16 cellular contexts compared by ENCODE assay signal in the genomic region with DNA sequence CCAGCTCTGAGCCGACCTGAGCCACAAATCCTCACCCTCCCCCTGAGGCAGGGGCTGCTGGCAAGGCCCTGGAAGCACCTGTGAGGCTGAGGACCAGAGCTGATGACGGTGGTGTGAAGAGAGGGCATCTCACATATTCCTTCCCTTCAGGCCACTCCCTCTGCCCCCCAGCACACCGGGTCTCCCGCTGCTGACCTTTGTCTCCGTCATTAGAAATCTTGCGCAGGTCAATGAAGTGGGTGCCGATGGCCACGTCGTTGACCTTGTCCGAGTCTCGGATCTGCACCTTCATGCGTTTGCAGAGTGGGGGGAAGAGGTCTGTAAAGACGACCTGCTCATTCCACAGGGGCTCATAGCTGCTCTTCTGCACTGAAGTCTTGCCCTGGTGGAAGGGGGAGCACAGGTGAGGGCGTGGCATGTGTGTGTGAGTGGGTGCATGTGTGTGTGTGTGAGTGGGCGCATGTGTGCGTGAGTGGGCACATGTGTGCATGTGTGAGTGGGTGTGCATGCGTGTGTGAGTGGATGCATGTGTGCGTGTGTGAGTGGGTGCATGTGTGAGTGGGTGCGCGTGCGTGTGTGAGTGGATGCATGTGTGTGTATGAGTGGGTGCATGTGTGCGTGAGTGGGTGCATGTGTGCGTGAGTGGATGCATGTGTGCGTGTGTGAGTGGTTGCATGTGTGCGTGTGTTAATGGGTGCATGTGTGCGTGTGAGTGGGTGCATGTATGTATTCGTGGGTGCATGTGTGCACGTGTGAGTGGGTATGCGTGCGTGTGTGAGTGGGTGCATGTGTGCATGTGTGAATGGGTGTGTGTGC. TPM values are rescaled to one million over a fixed set of nuclear protein-coding genes. Genes with fewer than 3 reads are reported as not detected.
DNase-seq lines count a peak whose midpoint lies in the region; FAIRE-seq and TF ChIP-seq lines count a peak whose summit lies in the region.
"Had no signal": no experiment of that assay in that cellular context is flagged by ENCODE, and none has a peak within 500 bp of the region (broad histone marks: within the 10 kb centered on the region; RNA-seq: fewer than 3 reads in every experiment).

No MANE protein-coding gene starts in this region.

- H3K23ac ChIP-seq in H9 (ENCODE audit: insufficient read length, low read depth, low read length) (no peak overlapping the region), trophoblast cell (ENCODE audit: low read length) (no peak overlapping the region)

- POLR2A ChIA-PET in endothelial cell of umbilical vein (lab: Charles Lee): no interaction called here

- H3K4ac ChIP-seq in H9 (ENCODE audit: low read depth, low read length) (no peak overlapping the region), trophoblast cell (ENCODE audit: low read depth, low read length) (no peak overlapping the region)

- peaks cover 3% of the 10 kb centered on the region for H4K20me1 ChIP-seq in H9 (ENCODE audit: control insufficient read depth, insufficient read depth, insufficient read length)
- no peaks in the 10 kb centered on the region for H4K20me1 ChIP-seq in endothelial cell of umbilical vein (replicated peaks; ENCODE audit: control insufficient read depth, extremely low read depth, insufficient read depth, low read length)

- H3T11ph ChIP-seq in H9 (ENCODE audit: low read length): no peak overlapping the region

- H2AK5ac ChIP-seq in H9 (ENCODE audit: insufficient read length, low read length) (no peak overlapping the region), trophoblast cell (ENCODE audit: low read length) (no peak overlapping the region)

- no CpG with 5 or more reads among the region's 30 CpGs for WGBS in H9 (ENCODE audit: extremely low coverage, insufficient read length, low lambda C conversion rate)
- WGBS in trophoblast cell (ENCODE audit: extremely low coverage, insufficient coverage, insufficient read length): no CpG with 5 or more reads among the region's 30 CpGs

- no peaks in the 10 kb centered on the region; a peak in 2 of 5 replicates for H3K9me3 Mint-ChIP-seq in H9

- no peak overlapping the region for H2BK5ac ChIP-seq in H9 (ENCODE audit: insufficient read length, low read length)
- no peak overlapping the region for H2BK5ac ChIP-seq in trophoblast cell (ENCODE audit: low read depth, low read length, poor library complexity)

- peaks cover 5% of the 10 kb centered on the region for H3K27me3 Mint-ChIP-seq in H9 (ENCODE audit: low read depth)

- H4K91ac ChIP-seq in H9 (ENCODE audit: insufficient read length, low read depth, low read length) (no peak overlapping the region), trophoblast cell (ENCODE audit: low read depth, low read length) (no peak overlapping the region)

- no peaks in the 10 kb centered on the region for H3K9me3 ChIP-seq in H9 (ENCODE audit: control insufficient read depth, low read depth, low read length)
- H3K9me3 ChIP-seq in WERI-Rb-1 (ENCODE audit: severe bottlenecking): no peaks in the 10 kb centered on the region
- no peaks in the 10 kb centered on the region for H3K9me3 ChIP-seq in endothelial cell of umbilical vein (replicated peaks; ENCODE audit: control insufficient read depth, insufficient read depth, low read length)
- peaks cover 7% of the 10 kb centered on the region for H3K9me3 ChIP-seq in trophoblast cell (ENCODE audit: insufficient read depth, low read depth, low read length)
- no peaks in the 10 kb centered on the region for H3K9me3 ChIP-seq in breast epithelium
- H3K9me3 ChIP-seq: MG63, SK-N-SH had no signal

- H3K79me2 ChIP-seq in H9 (ENCODE audit: insufficient read depth, low read length) (no peaks in the 10 kb centered on the region), endothelial cell of umbilical vein (ENCODE audit: control insufficient read depth, insufficient read depth, low read length) (no peaks in the 10 kb centered on the region), trophoblast cell (ENCODE audit: control insufficient read depth, insufficient read depth, low read length, poor library complexity) (no peaks in the 10 kb centered on the region)

- H3K27me3 ChIP-seq in H9 (ENCODE audit: insufficient read depth, low read length) (no peaks in the 10 kb centered on the region), WERI-Rb-1 (ENCODE audit: insufficient read depth, low read depth, severe bottlenecking) (no peaks in the 10 kb centered on the region), endothelial cell of umbilical vein (ENCODE audit: control insufficient read depth in 2 of 2, insufficient read depth in 2 of 2, low read length in 2 of 2) (no peaks in the 10 kb centered on the region), trophoblast cell (ENCODE audit: insufficient read depth, low read length) (no peaks in the 10 kb centered on the region), breast epithelium (no peaks in the 10 kb centered on the region)
- H3K27me3 ChIP-seq: MG63 had no signal

- H3K56ac ChIP-seq in H9 (ENCODE audit: insufficient read length, low read depth, low read length): no peak overlapping the region

- H2AFZ ChIP-seq in H9 (ENCODE audit: low read length): no peak overlapping the region
- no peak overlapping the region for H2AFZ ChIP-seq in endothelial cell of umbilical vein (ENCODE audit: low read depth, low read length)
- no peak overlapping the region for H2AFZ ChIP-seq in trophoblast cell (ENCODE audit: insufficient read depth, low read length, poor library complexity)

- no peak overlapping the region for H3K4me3 ChIP-seq in WERI-Rb-1 (ENCODE audit: low read depth, low read length)
- H3K4me3 ChIP-seq in endothelial cell of umbilical vein (replicated peaks in 1 of 3; ENCODE audit: insufficient read depth in 1 of 3, low read depth in 1 of 3, low read length in 3 of 3): no peak overlapping the region
- peak overlapping the region; percentile 62 for H3K4me3 ChIP-seq in trophoblast cell (ENCODE audit: low read depth, low read length)
- no peak overlapping the region for H3K4me3 ChIP-seq in breast epithelium
- H3K4me3 ChIP-seq: MG63 had no signal

- H3K4me1 ChIP-seq in H9 (ENCODE audit: insufficient read depth, low read length) (no peaks in the 10 kb centered on the region), endothelial cell of umbilical vein (ENCODE audit: control insufficient read depth, extremely low read depth, insufficient read depth, low read length) (no peaks in the 10 kb centered on the region), trophoblast cell (ENCODE audit: control insufficient read depth in 1 of 2, insufficient read depth in 2 of 2, low read length in 2 of 2) (no peaks in the 10 kb centered on the region), breast epithelium (no peaks in the 10 kb centered on the region)

- H2BK12ac ChIP-seq in H9 (ENCODE audit: insufficient read length, low read depth, low read length) (no peak overlapping the region), trophoblast cell (ENCODE audit: low read length) (no peak overlapping the region)

- H3K4me2 ChIP-seq in H9 (ENCODE audit: insufficient read depth, insufficient read length, low read length): no peak overlapping the region
- H3K4me2 ChIP-seq in endothelial cell of umbilical vein (ENCODE audit: insufficient read depth, low read length): no peak overlapping the region
- H3K4me2 ChIP-seq in trophoblast cell (ENCODE audit: low read length): no peak overlapping the region
- H3K4me2 ChIP-seq: SK-N-SH had no signal

- CTCF ChIA-PET in endothelial cell of umbilical vein (lab: Charles Lee): interaction anchor here (1.2 kb wide), 1 partner anchor 15 kb away, joined by 3 read pairs; no protein-coding TSS in a partner anchor

- TF ChIP-seq POLR2A in endothelial cell of umbilical vein (IDR thresholded peaks at IDR 0.05; ENCODE audit: low read depth, low read length) (no peak), breast epithelium (IDR thresholded peaks at IDR 0.05) (no peak)

- H2BK20ac ChIP-seq in H9 (ENCODE audit: low read depth, low read length, poor library complexity, severe bottlenecking): no peak overlapping the region

- H3K9me1 ChIP-seq in endothelial cell of umbilical vein (replicated peaks; ENCODE audit: control insufficient read depth, extremely low read depth, insufficient read depth, low read length): no peaks in the 10 kb centered on the region

- no peak overlapping the region for H4K12ac ChIP-seq in trophoblast cell (ENCODE audit: low read depth, low read length)

- H4K5ac ChIP-seq in H9 (ENCODE audit: insufficient read length, low read depth, low read length): peak overlapping the region; percentile 5

- no peak overlapping the region for H2BK15ac ChIP-seq in H9 (ENCODE audit: low read depth, low read length)

- no peak overlapping the region for H3K27ac ChIP-seq in H9 (ENCODE audit: insufficient read length, low read depth, low read length)
- no peak overlapping the region for H3K27ac ChIP-seq in WERI-Rb-1
- no peak overlapping the region for H3K27ac ChIP-seq in endothelial cell of umbilical vein (ENCODE audit: insufficient read depth, low read depth, low read length)
- no peak overlapping the region for H3K27ac ChIP-seq in trophoblast cell (ENCODE audit: low read depth, low read length)
- no peak overlapping the region for H3K27ac ChIP-seq in breast epithelium

- H3K36me3 ChIP-seq in WERI-Rb-1: no peaks in the 10 kb centered on the region
- H3K36me3 ChIP-seq in endothelial cell of umbilical vein (ENCODE audit: control insufficient read depth in 2 of 2, extremely low read depth in 1 of 2, insufficient read depth in 2 of 2, low read length in 2 of 2): no peaks in the 10 kb centered on the region
- H3K36me3 ChIP-seq in trophoblast cell (ENCODE audit: control insufficient read depth in 1 of 2, insufficient read depth in 2 of 2, low read length in 2 of 2): no peaks in the 10 kb centered on the region
- no peaks in the 10 kb centered on the region for H3K36me3 ChIP-seq in breast epithelium
- H3K36me3 ChIP-seq: MG63 had no signal

- H3K4me3 Mint-ChIP-seq in H9: no peak overlapping the region
- H3K4me3 Mint-ChIP-seq: CD14-positive monocyte had no signal

- DNase-seq in H9 (no peak), WERI-Rb-1 (peak; percentile 63), endothelial cell of umbilical vein (ENCODE audit: low read depth, low spot score) (no peak), trophoblast cell (no peak), DMS 273 (lab: John Stamatoyannopoulos, UW; ENCODE audit: unreplicated experiment) (no peak), breast epithelium (ENCODE audit: low spot score in 2 of 2) (no peak), dedifferentiated amniotic fluid mesenchymal stem cell (ENCODE audit: extremely low spot score) (no peak)
- DNase-seq: EL, HCEC 1CT, MG63, NCI-H1092, NCI-H146, NCI-H2081 treated with DMSO at 0.1 percent for 48 hours, NCI-H510A treated with DMSO at 0.1 percent for 48 hours, SK-N-SH had no signal

- no peaks in the 10 kb centered on the region for H3K23me2 ChIP-seq in H9 (ENCODE audit: insufficient read length, low read depth, low read length, poor library complexity, severe bottlenecking)

- H3K36me3 Mint-ChIP-seq in H9 (ENCODE audit: insufficient read depth in 1 of 3, low read depth in 3 of 3): peaks cover 0 to 2% (median 0%) of the 10 kb centered on the region in 3 experiments; a peak in 2 of 7 replicates
- H3K36me3 Mint-ChIP-seq: CD14-positive monocyte had no signal

- TF ChIP-seq CTCF in H9 (conservative IDR thresholded peaks at IDR 0.05) (no peak), WERI-Rb-1 (IDR thresholded peaks at IDR 0.05; ENCODE audit: low read depth, low read length) (no peak), endothelial cell of umbilical vein (IDR thresholded peaks at IDR 0.05; ENCODE audit: extremely low read depth in 1 of 2, insufficient read depth in 1 of 2, low read depth in 1 of 2, low read length in 2 of 2) (no peak), breast epithelium (IDR thresholded peaks at IDR 0.05) (no peak)

- H3K18ac ChIP-seq in H9 (ENCODE audit: insufficient read length, low read depth, low read length): no peak overlapping the region
- no peak overlapping the region for H3K18ac ChIP-seq in trophoblast cell (ENCODE audit: low read length)

- peak overlapping the region; percentile 1 for H4K8ac ChIP-seq in H9 (replicated peaks; ENCODE audit: insufficient read length, low read depth, low read length)
- H4K8ac ChIP-seq in trophoblast cell (ENCODE audit: low read depth, low read length): no peak overlapping the region

- FAIRE-seq in endothelial cell of umbilical vein (lab: Jason Lieb, UNC): no peak

- dilution Hi-C loops in endothelial cell of umbilical vein (cut with MboI; ENCODE audit: extremely low pct_ligation_motif_present, low sequenced_read_pairs): no loop called here

- BruUV-seq in endothelial cell of umbilical vein (replicated peaks; lab: Mats Ljungman, UMichigan): no TSS peak

- no peak overlapping the region; a peak in 3 of 7 replicates for H3K27ac Mint-ChIP-seq in H9

- no peak overlapping the region for H3K9ac ChIP-seq in H9 (ENCODE audit: extremely low read depth, insufficient read length, low read length)
- no peak overlapping the region for H3K9ac ChIP-seq in endothelial cell of umbilical vein (replicated peaks; ENCODE audit: extremely low read depth, insufficient read depth, low read length)
- H3K9ac ChIP-seq in trophoblast cell (ENCODE audit: low read length): no peak overlapping the region
- H3K9ac ChIP-seq: SK-N-SH had no signal

- H2BK120ac ChIP-seq in H9 (ENCODE audit: low read depth, low read length, poor library complexity, severe bottlenecking) (no peak overlapping the region), trophoblast cell (ENCODE audit: insufficient read depth, low read length, poor library complexity) (no peak overlapping the region)

- H3K14ac ChIP-seq in H9 (ENCODE audit: insufficient read depth, low read length) (no peak overlapping the region), trophoblast cell (ENCODE audit: low read length) (no peak overlapping the region)

- H3K4me1 Mint-ChIP-seq in H9: peaks cover 5 to 8% of the 10 kb centered on the region in 2 experiments

- H3K79me1 ChIP-seq in H9 (ENCODE audit: insufficient read depth, low read depth, low read length, poor library complexity, severe bottlenecking) (no peaks in the 10 kb centered on the region), trophoblast cell (ENCODE audit: low read length) (no peaks in the 10 kb centered on the region)

- intact Hi-C loops in endothelial cell of umbilical vein (cut with micrococcal nuclease): no loop called here
- intact Hi-C loops in breast epithelium (cut with DNase I; ENCODE audit: low total_unique reads): no loop called here

RNA-seq across cellular contexts. Expression of a gene that starts 4.5 kb away (rescaled TPM):
- total RNA-seq in H9 (2021) (0.15 and 0.35 TPM in 2 replicates), endothelial cell of umbilical vein (0.16 and 0.22 TPM in 2 replicates), breast epithelium (under 1 TPM; 0.15 to 0.33 (median 0.32) TPM)
- 0.05 and 0.06 TPM in 2 replicates for polyA plus RNA-seq in endothelial cell of umbilical vein
- 0.01 and 0.03 TPM in 2 replicates for polyA plus RNA-seq in endothelial cell of umbilical vein (2011; cell fraction: cytosol; rRNA removed)
- polyA plus RNA-seq in endothelial cell of umbilical vein (2011; cell fraction: nucleus; rRNA removed): 0.07 and 0.08 TPM in 2 replicates
- polyA plus RNA-seq in endothelial cell of umbilical vein (2012): 0.05 TPM in 1 of 2 replicates, not detected in the other
- polyA minus RNA-seq in endothelial cell of umbilical vein: not detected in 2 replicates
- not detected for polyA minus RNA-seq in endothelial cell of umbilical vein (2011; cell fraction: cytosol; rRNA and poly(A)+ RNA removed)
- polyA minus RNA-seq in endothelial cell of umbilical vein (2011; cell fraction: nucleus; rRNA and poly(A)+ RNA removed): not detected in 2 replicates
- polyA plus RNA-seq in trophoblast cell (2013): 0.12 and 0.17 TPM in 2 replicates
- polyA plus RNA-seq: CD14-positive monocyte, SK-N-SH had no signal
